In genomic region chr5:134209477-134210240, GRCh38 we compare ENCODE assay signal across 1 cellular context.
TF ChIP-seq lines count a peak whose summit lies in the region.

No MANE protein-coding gene starts in this region.

TF ChIP-seq in HEK293, 187 proteins besides CTCF, POLR2A, EP300 and RAD21 (continued from another document):
- TF ChIP-seq PRDM10 (tag by site-specific recombination; IDR thresholded peaks at IDR 0.05) = peak; percentile 64; the same call in 1 of the 2 replicates
- peak; percentile 32; the same call in 1 of the 2 replicates for TF ChIP-seq OSR2 (tag by site-specific recombination; IDR thresholded peaks at IDR 0.05)
TF ChIP-seq in HEK293: peak in this region for 5.
